ENCODE assay signal across 9 cellular contexts in the genomic region with DNA sequence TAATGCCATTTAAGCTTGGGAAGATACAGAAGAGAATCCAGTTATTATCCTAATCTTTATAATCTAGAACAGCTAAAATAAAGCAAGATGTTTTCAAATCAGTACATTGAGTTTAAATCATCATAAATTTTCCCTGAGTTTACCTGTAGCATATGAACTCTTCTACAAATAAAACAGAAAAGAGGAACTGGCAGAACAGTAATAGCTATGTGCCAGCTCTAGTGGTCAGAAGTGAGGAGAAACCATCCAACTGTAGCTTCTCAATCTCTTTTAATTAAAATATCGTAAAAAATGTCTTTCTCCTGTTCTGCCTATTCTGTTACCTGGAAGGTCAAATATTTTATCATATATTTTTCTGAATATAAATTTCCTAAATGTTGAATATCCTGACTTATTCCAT.
"Had no signal": no experiment of that assay in that cellular context is flagged by ENCODE, and none has a peak within 500 bp of the region (broad histone marks: within the 10 kb centered on the region; RNA-seq: fewer than 3 reads in every experiment).

No MANE protein-coding gene starts in this region.

- H3K36me3 ChIP-seq: HAP-1 had no signal

- H3K27ac ChIP-seq: GM23248, HL-60 had no signal

- H3K9me3 ChIP-seq: HAP-1 had no signal

- H3K4me3 ChIP-seq: GM23248, HAP-1 had no signal

- H2AFZ ChIP-seq: GM23248 had no signal

- H3K9ac ChIP-seq: GM23248 had no signal

- FAIRE-seq: HepG2 had no signal

- DNase-seq: GM23248, GOT3, H7, HFFc6, KG1 had no signal

- ATAC-seq: HCT116, HepG2 had no signal
